Comparison of ENCODE assay signal across 13 cellular contexts in genomic region chr3:150607267-150608065, GRCh38. TPM values are rescaled to one million over a fixed set of nuclear protein-coding genes. Genes with fewer than 3 reads are reported as not detected.
A peak's percentile ranks its signal among the peaks of the same experiment; 100 is the strongest.
DNase-seq lines count a peak whose midpoint lies in the region; ATAC-seq and TF ChIP-seq lines count a peak whose summit lies in the region.
"Had no signal": no experiment of that assay in that cellular context is flagged by ENCODE, and none has a peak within 500 bp of the region (broad histone marks: within the 10 kb centered on the region; RNA-seq: fewer than 3 reads in every experiment).

No MANE protein-coding gene starts in this region.

- intact Hi-C loops in dendritic cell treated with granulocyte-macrophage colony-stimulating factor and Interleukin-4, amounts not matched to agents 40 ng/mL and 50 ng/mL, for 4 days (cut with micrococcal nuclease), result loop anchor here (5.0 kb wide), 1 partner anchor 155 kb away; the partner anchor contains the start of gene SIAH2
- intact Hi-C loops in uterus (cut with DNase I; ENCODE audit: low total_unique reads), result no loop called here

- peaks cover 95% of the 10 kb centered on the region for H3K79me2 ChIP-seq in osteoblast (ENCODE audit: insufficient read depth, low read length)

- no peak overlapping the region for H3K4me3 Mint-ChIP-seq in activated CD8-positive, alpha-beta memory T cell treated with anti-CD3 and anti-CD28 coated beads, Interleukin-2, amount 10 ng/mL, durations not matched to agents 7 days and 5 days
- no peak overlapping the region for H3K4me3 Mint-ChIP-seq in dendritic cell treated with granulocyte-macrophage colony-stimulating factor and Interleukin-4, amounts not matched to agents 40 ng/mL and 50 ng/mL, for 4 days
- H3K4me3 Mint-ChIP-seq in progenitor cell of endocrine pancreas (ENCODE audit: low read depth), result no peak overlapping the region

- TF ChIP-seq CTCF in progenitor cell of endocrine pancreas (IDR thresholded peaks at IDR 0.05; ENCODE audit: unreplicated experiment) (no peak), osteoblast (IDR thresholded peaks at IDR 0.05; ENCODE audit: extremely low read depth, low read depth, low read length) (no peak), uterus (IDR thresholded peaks at IDR 0.05) (no peak)

- H3K36me3 ChIP-seq in osteoblast (ENCODE audit: insufficient read depth, low read length), result no peaks in the 10 kb centered on the region
- no peaks in the 10 kb centered on the region for H3K36me3 ChIP-seq in uterus

- H3K4me1 ChIP-seq in osteoblast (ENCODE audit: insufficient read depth, low read length), result peaks cover 13% of the 10 kb centered on the region
- no peaks in the 10 kb centered on the region for H3K4me1 ChIP-seq in uterus

- H3K4me2 ChIP-seq in osteoblast (ENCODE audit: insufficient read depth, low read length), result no peak overlapping the region

- no peaks in the 10 kb centered on the region for H3K27me3 Mint-ChIP-seq in activated CD8-positive, alpha-beta memory T cell treated with anti-CD3 and anti-CD28 coated beads, Interleukin-2, amount 10 ng/mL, durations not matched to agents 7 days and 5 days
- no peaks in the 10 kb centered on the region for H3K27me3 Mint-ChIP-seq in dendritic cell treated with granulocyte-macrophage colony-stimulating factor and Interleukin-4, amounts not matched to agents 40 ng/mL and 50 ng/mL, for 4 days
- H3K27me3 Mint-ChIP-seq in progenitor cell of endocrine pancreas, result no peaks in the 10 kb centered on the region

- no peak overlapping the region for H3K27ac ChIP-seq in osteoblast (ENCODE audit: low read depth, low read length)
- H3K27ac ChIP-seq in uterus, result no peak overlapping the region
- H3K27ac ChIP-seq: SJCRH30 had no signal

- ATAC-seq in activated CD8-positive, alpha-beta memory T cell treated with anti-CD3 and anti-CD28 coated beads, Interleukin-2, amount 10 ng/mL, durations not matched to agents 7 days and 5 days, result no peak
- ATAC-seq: activated naive CD4-positive, alpha-beta T cell treated with anti-CD3 and anti-CD28 coated beads, Interleukin-2, amount 50 U/mL, for 72 hours; left lung had no signal

- no peak for DNase-seq in activated CD8-positive, alpha-beta memory T cell treated with anti-CD3 and anti-CD28 coated beads, Interleukin-2, amount 10 ng/mL, durations not matched to agents 7 days and 5 days
- no peak for DNase-seq in activated CD8-positive, alpha-beta memory T cell treated with anti-CD3 and anti-CD28 coated beads, Interleukin-2, amount 50 U/mL, for 4 hours
- DNase-seq in NCI-H1048 (lab: John Stamatoyannopoulos, UW) (peak; percentile 11), progenitor cell of endocrine pancreas (ENCODE audit: low spot score, unreplicated experiment) (no peak), osteoblast (ENCODE audit: insufficient read length, low spot score, missing footprints) (no peak), uterus (no peak), amniotic stem cell (lab: John Stamatoyannopoulos, UW) (no peak)
- DNase-seq: KG1, left lung, NCI-H2227 treated with DMSO at 0.1 percent for 48 hours had no signal

- H3K27ac Mint-ChIP-seq in activated CD8-positive, alpha-beta memory T cell treated with anti-CD3 and anti-CD28 coated beads, Interleukin-2, amount 10 ng/mL, durations not matched to agents 7 days and 5 days, result peak overlapping the region; percentile 3
- H3K27ac Mint-ChIP-seq in dendritic cell treated with granulocyte-macrophage colony-stimulating factor and Interleukin-4, amounts not matched to agents 40 ng/mL and 50 ng/mL, for 4 days, result peak overlapping the region; percentile 80
- peak overlapping the region; percentile 38 for H3K27ac Mint-ChIP-seq in progenitor cell of endocrine pancreas

- H3K9me3 ChIP-seq in osteoblast (ENCODE audit: low read depth, low read length), result no peaks in the 10 kb centered on the region
- H3K9me3 ChIP-seq in uterus, result no peaks in the 10 kb centered on the region
- H3K9me3 ChIP-seq: left lung, SJCRH30 had no signal

- CTCF ChIA-PET in activated CD8-positive, alpha-beta memory T cell treated with anti-CD3 and anti-CD28 coated beads, Interleukin-2, amount 10 ng/mL, durations not matched to agents 7 days and 5 days (lab: Charles Lee), result no interaction called here

- H3K27me3 ChIP-seq in osteoblast (ENCODE audit: insufficient read depth, low read length), result no peaks in the 10 kb centered on the region
- H3K27me3 ChIP-seq in uterus, result no peaks in the 10 kb centered on the region
- H3K27me3 ChIP-seq: left lung, SJCRH30 had no signal

- H4K20me1 ChIP-seq in osteoblast (ENCODE audit: insufficient read depth, low read length), result peaks cover 32% of the 10 kb centered on the region

- H3K4me3 ChIP-seq in osteoblast (ENCODE audit: insufficient read depth, low read length) (no peak overlapping the region), uterus (no peak overlapping the region)
- H3K4me3 ChIP-seq: left lung, SJCRH30 had no signal

- no peak for TF ChIP-seq POLR2A in uterus (IDR thresholded peaks at IDR 0.05)

- H3K9me3 Mint-ChIP-seq in activated CD8-positive, alpha-beta memory T cell treated with anti-CD3 and anti-CD28 coated beads, Interleukin-2, amount 10 ng/mL, durations not matched to agents 7 days and 5 days (ENCODE audit: low read depth), result no peaks in the 10 kb centered on the region
- H3K9me3 Mint-ChIP-seq in dendritic cell treated with granulocyte-macrophage colony-stimulating factor and Interleukin-4, amounts not matched to agents 40 ng/mL and 50 ng/mL, for 4 days, result no peaks in the 10 kb centered on the region
- H3K9me3 Mint-ChIP-seq in progenitor cell of endocrine pancreas (ENCODE audit: low read depth), result no peaks in the 10 kb centered on the region
- H3K9me3 Mint-ChIP-seq: activated naive CD4-positive, alpha-beta T cell treated with anti-CD3 and anti-CD28 coated beads, Interleukin-2, amount 50 U/mL, for 72 hours had no signal

- no peak overlapping the region for H2AFZ ChIP-seq in osteoblast (ENCODE audit: low read length)

- H3K36me3 Mint-ChIP-seq in activated CD8-positive, alpha-beta memory T cell treated with anti-CD3 and anti-CD28 coated beads, Interleukin-2, amount 10 ng/mL, durations not matched to agents 7 days and 5 days, result peaks cover 38% of the 10 kb centered on the region
- H3K36me3 Mint-ChIP-seq in dendritic cell treated with granulocyte-macrophage colony-stimulating factor and Interleukin-4, amounts not matched to agents 40 ng/mL and 50 ng/mL, for 4 days (ENCODE audit: low read depth), result peaks cover 62% of the 10 kb centered on the region
- peaks cover 7% of the 10 kb centered on the region for H3K36me3 Mint-ChIP-seq in progenitor cell of endocrine pancreas (ENCODE audit: insufficient read depth)

- H3K4me1 Mint-ChIP-seq in activated CD8-positive, alpha-beta memory T cell treated with anti-CD3 and anti-CD28 coated beads, Interleukin-2, amount 10 ng/mL, durations not matched to agents 7 days and 5 days, result peaks cover 57% of the 10 kb centered on the region
- peaks cover 63% of the 10 kb centered on the region for H3K4me1 Mint-ChIP-seq in dendritic cell treated with granulocyte-macrophage colony-stimulating factor and Interleukin-4, amounts not matched to agents 40 ng/mL and 50 ng/mL, for 4 days (ENCODE audit: low read depth)
- peaks cover 18% of the 10 kb centered on the region for H3K4me1 Mint-ChIP-seq in progenitor cell of endocrine pancreas (ENCODE audit: low read depth)

RNA-seq across cellular contexts. Expression of gene SELENOT, which starts 4.3 kb away (rescaled TPM):
- 100 to 1,000 TPM in 1 of 2 experiments, 10 to 100 TPM in 1; 98.5 to 130 TPM for total RNA-seq in activated CD8-positive, alpha-beta memory T cell treated with anti-CD3 and anti-CD28 coated beads, Interleukin-2, amount 10 ng/mL, durations not matched to agents 7 days and 5 days
- total RNA-seq in progenitor cell of endocrine pancreas (68.1 and 69.0 TPM in 2 replicates), osteoblast (87.9 and 94.3 TPM in 2 replicates), uterus (100 to 1,000 TPM in 3 of 4 donors, 10 to 100 TPM in 1; 98.0 to 158 (median 111) TPM)

Comparison
In these comparisons a context has a peak if more than half of its experiments do, and no peak if none do; other contexts are left out.
1. H3K27ac Mint-ChIP-seq: peak in every context shown above with its lines; median percentile 80 in dendritic cell treated with granulocyte-macrophage colony-stimulating factor and Interleukin-4, amounts not matched to agents 40 ng/mL and 50 ng/mL, for 4 days; 38 in progenitor cell of endocrine pancreas; 3 in activated CD8-positive, alpha-beta memory T cell treated with anti-CD3 and anti-CD28 coated beads, Interleukin-2, amount 10 ng/mL, durations not matched to agents 7 days and 5 days.